5 cellular contexts compared by ENCODE assay signal in the genomic region with DNA sequence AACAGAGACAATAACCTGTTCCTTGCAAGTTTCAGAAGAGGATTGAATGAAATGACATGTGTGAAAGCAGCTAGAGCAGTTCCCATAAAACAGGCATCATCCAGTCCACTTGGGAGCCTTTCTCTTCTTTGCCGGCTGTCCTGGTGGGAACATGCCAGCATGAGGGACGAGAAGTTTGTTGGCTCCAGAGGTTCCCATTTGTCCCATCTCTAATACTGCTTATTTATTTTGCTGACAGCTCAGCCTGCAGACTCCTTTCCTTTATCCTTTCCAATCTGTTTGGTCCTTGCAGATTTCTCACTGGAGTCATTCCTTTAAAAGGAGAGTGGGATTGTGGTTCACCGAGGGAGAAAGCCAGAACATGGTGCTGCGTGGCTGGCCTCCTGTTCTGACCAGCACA.
"Had no signal": no experiment of that assay in that cellular context is flagged by ENCODE, and none has a peak within 500 bp of the region (broad histone marks: within the 10 kb centered on the region; RNA-seq: fewer than 3 reads in every experiment).

No MANE protein-coding gene starts in this region.

- H3K4me3 ChIP-seq: GM23338, K562 had no signal

- DNase-seq: H9, HCEC 1CT, IMR-90 had no signal

- ATAC-seq: GM23338, K562 had no signal
